9 cellular contexts compared by ENCODE assay signal in genomic region chr19:17777840-17778620, GRCh38. TPM values are rescaled to one million over a fixed set of nuclear protein-coding genes. Genes with fewer than 3 reads are reported as not detected.
DNase-seq lines count a peak whose midpoint lies in the region; ATAC-seq, FAIRE-seq and TF ChIP-seq lines count a peak whose summit lies in the region.
"Had no signal": no experiment of that assay in that cellular context is flagged by ENCODE, and none has a peak within 500 bp of the region (broad histone marks: within the 10 kb centered on the region; RNA-seq: fewer than 3 reads in every experiment).

No MANE protein-coding gene starts in this region.

- no peak overlapping the region for H3K27ac ChIP-seq in pancreas

- no peaks in the 10 kb centered on the region for H3K9me3 ChIP-seq in pancreas

- H3K4me1 ChIP-seq in pancreas, result no peaks in the 10 kb centered on the region

- WGBS in pancreas, 2 donors, result 33 to 35% methylated on average over 24 to 25 of the region's 25 CpGs

- in situ Hi-C loops in KBM-7 (cut with MboI; ENCODE audit: low pct_unique_long_range_greater_than_20kb, low sequenced_read_pairs), result no loop called here

- H3K27me3 ChIP-seq in pancreas, result peaks cover 0 to 5% (median 0%) of the 10 kb centered on the region in 4 donors

- intact Hi-C loops in pancreas (cut with DNase I), result no loop called here

- TF ChIP-seq CTCF in foreskin fibroblast (IDR thresholded peaks at IDR 0.05; ENCODE audit: low read depth, low read length), result no peak
- no peak for TF ChIP-seq CTCF in pancreas (IDR thresholded peaks at IDR 0.05)

- FAIRE-seq in pancreas (lab: Jason Lieb, UNC), result no peak

- peak; percentile 88 for DNase-seq in CD1c-positive myeloid dendritic cell (ENCODE audit: extremely low spot score)
- peak; percentile 42 for DNase-seq in KBM-7
- peak; percentile 66 to 67 for DNase-seq in activated CD4-positive, alpha-beta T cell treated with anti-CD3 and anti-CD28 coated beads, Interleukin-2, amount 50 U/mL, for 48 hours
- DNase-seq in foreskin fibroblast, result peak; percentile 50 to 76
- peak in 4 of 6 donors; percentile 37 to 74 (median 54) for DNase-seq in pancreas

- H3K36me3 ChIP-seq in pancreas, result no peaks in the 10 kb centered on the region

- peak; percentile 55 to 83 (median 65) for ATAC-seq in pancreas
- ATAC-seq in HG03432 (IDR thresholded peaks at IDR 0.05; ENCODE audit: unreplicated experiment), result no peak
- ATAC-seq in HG03439 (IDR thresholded peaks at IDR 0.05; ENCODE audit: unreplicated experiment), result no peak
- no peak for ATAC-seq in GM21381 (IDR thresholded peaks at IDR 0.05; ENCODE audit: unreplicated experiment)

- H3K4me3 ChIP-seq in foreskin fibroblast (ENCODE audit: low read depth in 1 of 2, low read length in 2 of 2), result peak overlapping the region in 1 of 2 donors; percentile 22
- H3K4me3 ChIP-seq in pancreas, result peak overlapping the region in 1 of 4 donors; percentile 25

RNA-seq across cellular contexts. Expression of gene B3GNT3, which starts 16.9 kb away (rescaled TPM):
- total RNA-seq in pancreas, result 1 to 10 TPM; 2.1 to 6.0 (median 3.9) TPM
- polyA plus RNA-seq in pancreas, result 1 to 10 TPM; 1.7 to 2.6 TPM

RNA-seq across cellular contexts. Expression of gene FCHO1, which starts 26.8 kb away (rescaled TPM):
- 1 to 10 TPM in 3 of 6 donors, under 1 TPM in 3; 0.43 to 2.5 (median 1.2) TPM for total RNA-seq in pancreas
- 1 to 10 TPM; 1.3 to 1.4 TPM for polyA plus RNA-seq in pancreas

RNA-seq across cellular contexts. Expression of gene INSL3, which starts 43.3 kb away (rescaled TPM):
- not detected for total RNA-seq in pancreas
- not detected for polyA plus RNA-seq in pancreas
- total RNA-seq: subcutaneous adipose tissue had no signal

RNA-seq across cellular contexts. Expression of gene MAP1S, which starts 58.8 kb away (rescaled TPM):
- 10 to 100 TPM; 13.9 to 35.6 (median 21.3) TPM for total RNA-seq in pancreas
- 10 to 100 TPM; 22.1 to 22.4 TPM for polyA plus RNA-seq in pancreas

Comparison
In these comparisons a context has a peak if more than half of its experiments do, and no peak if none do; other contexts are left out.
1. ATAC-seq: peak in pancreas (4 of 4); none in HG03432 (single experiment), HG03439 (single experiment) and GM21381 (single experiment).
2. Peak in every context shown above with its lines, with median percentiles within 50 percentile points of each other: DNase-seq.